In the genomic region with DNA sequence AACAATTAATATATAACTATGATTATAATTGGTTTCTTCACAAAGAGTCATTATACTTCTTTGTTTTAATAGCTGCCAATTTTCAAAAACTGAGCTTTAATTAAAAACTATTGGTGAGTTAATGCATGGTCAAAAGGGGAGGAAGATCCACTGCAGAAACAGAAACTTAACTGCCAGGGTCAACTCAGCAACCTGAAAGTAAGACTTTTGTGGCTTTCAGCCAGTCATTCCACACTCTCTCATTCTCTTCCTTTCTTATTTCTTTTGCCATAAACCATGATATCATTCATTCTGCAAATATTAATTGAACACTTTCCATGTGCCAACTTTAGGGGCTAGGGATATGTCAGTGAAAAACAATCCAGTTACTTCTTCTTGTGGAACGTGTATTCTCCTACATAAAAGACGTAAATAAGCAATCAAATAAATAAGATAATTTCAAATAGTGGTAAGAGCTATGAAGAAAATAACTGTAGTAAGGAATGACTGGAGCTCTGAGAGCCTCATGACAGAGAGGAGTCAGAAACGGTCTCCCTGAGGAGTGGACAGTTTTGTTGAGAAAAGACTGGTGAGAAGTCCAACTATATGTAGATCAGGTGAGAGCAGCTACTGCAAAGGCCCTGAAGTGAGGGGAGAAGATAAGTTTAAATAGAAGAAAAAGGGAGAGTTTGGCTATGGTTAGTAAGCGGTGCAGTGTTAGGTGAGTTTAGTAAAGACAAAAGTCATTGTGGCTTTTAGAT, we compare ENCODE assay signal across 17 cellular contexts.
DNase-seq lines count a peak whose midpoint lies in the region; ATAC-seq and TF ChIP-seq lines count a peak whose summit lies in the region.
"Had no signal": no experiment of that assay in that cellular context is flagged by ENCODE, and none has a peak within 500 bp of the region (broad histone marks: within the 10 kb centered on the region; RNA-seq: fewer than 3 reads in every experiment).

No MANE protein-coding gene starts in this region.

- DNase-seq in foreskin fibroblast (no peak), SW 1271 (lab: John Stamatoyannopoulos, UW) (no peak), Right ventricle myocardium superior (no peak)
- DNase-seq in activated CD4-positive, alpha-beta T cell treated with anti-CD3 and anti-CD28 coated beads for 1 hour, result no peak
- DNase-seq: activated T-cell treated with anti-CD3 and anti-CD28 coated beads, Interleukin-2, amount 50 U/mL, for 1 hour; DMS79 treated with DMSO at 0.1 percent for 48 hours; dorsolateral prefrontal cortex; kidney; NCI-H1048; NCI-H526 treated with DMSO at 0.1 percent for 48 hours; stimulated activated CD4-positive, alpha-beta T cell treated with anti-CD3 and anti-CD28 coated beads, Interleukin-1b, Interleukin-23, amount 100 ng/mL, for 48 hours had no signal

- ATAC-seq in GM18520 (IDR thresholded peaks at IDR 0.05; ENCODE audit: unreplicated experiment) (peak; percentile 85), GM21381 (IDR thresholded peaks at IDR 0.05; ENCODE audit: unreplicated experiment) (peak; percentile 99), HG02943 (IDR thresholded peaks at IDR 0.05; ENCODE audit: low read depth, unreplicated experiment) (peak; percentile 99), HG03469 (IDR thresholded peaks at IDR 0.05; ENCODE audit: unreplicated experiment) (peak; percentile 90), Right ventricle myocardium superior (ENCODE audit: poor library complexity) (no peak)
- ATAC-seq: stimulated activated memory B cell treated with anti-CD40 and anti-IgM and Interleukin-4, amounts not matched to agents 10 μg/mL and 1 μg/mL and 100 μg/mL, for 72 hours had no signal

- TF ChIP-seq CTCF in foreskin fibroblast (IDR thresholded peaks at IDR 0.05; ENCODE audit: low read depth, low read length), result no peak

- H3K4me3 ChIP-seq in foreskin fibroblast (ENCODE audit: low read depth in 1 of 2, low read length in 2 of 2), result no peak overlapping the region
- H3K4me3 ChIP-seq: ascending aorta, dorsolateral prefrontal cortex had no signal

- intact Hi-C loops in Right ventricle myocardium superior (cut with DNase I), result no loop called here
